Comparison of ENCODE assay signal across 1 cellular context in the genomic region with DNA sequence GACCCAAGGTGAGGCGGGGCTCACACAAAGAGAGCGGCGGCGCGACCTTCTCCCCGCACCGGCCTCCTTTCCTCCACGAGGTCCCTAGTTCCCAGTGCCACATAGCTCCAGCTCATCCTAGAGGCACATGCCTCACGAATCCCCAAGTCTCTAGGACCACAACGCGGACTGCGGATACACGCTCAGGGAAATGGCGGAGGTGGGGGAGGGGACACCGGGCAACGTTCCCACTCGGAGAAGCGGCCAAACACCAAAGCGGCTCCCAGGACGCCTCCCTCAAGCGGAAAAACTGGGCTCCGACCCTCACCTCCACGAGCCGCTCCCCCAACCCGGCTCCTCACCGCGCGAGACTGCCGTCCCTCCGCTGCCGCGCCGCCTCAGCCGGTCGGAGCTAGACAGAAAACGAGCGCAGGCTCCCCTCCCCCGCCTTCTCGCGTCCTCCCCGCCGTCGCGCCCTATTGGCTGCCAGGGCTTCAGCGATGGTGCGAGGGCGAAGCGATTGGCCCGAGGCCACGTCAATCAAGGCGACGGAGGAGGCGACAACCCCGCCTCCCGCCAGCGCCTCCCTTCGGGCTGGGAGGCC.
A peak's percentile ranks its signal among the peaks of the same experiment; 100 is the strongest.
TF ChIP-seq lines count a peak whose summit lies in the region.

A gene (minus strand): TSS at position 404 of the 583 bp plus-strand sequence. CDS start 1,963 bp downstream, outside the sequence.

TF ChIP-seq in HepG2, 621 proteins besides CTCF, POLR2A, EP300 and RAD21 (continued from another document):
- TF ChIP-seq, protein P1, sequence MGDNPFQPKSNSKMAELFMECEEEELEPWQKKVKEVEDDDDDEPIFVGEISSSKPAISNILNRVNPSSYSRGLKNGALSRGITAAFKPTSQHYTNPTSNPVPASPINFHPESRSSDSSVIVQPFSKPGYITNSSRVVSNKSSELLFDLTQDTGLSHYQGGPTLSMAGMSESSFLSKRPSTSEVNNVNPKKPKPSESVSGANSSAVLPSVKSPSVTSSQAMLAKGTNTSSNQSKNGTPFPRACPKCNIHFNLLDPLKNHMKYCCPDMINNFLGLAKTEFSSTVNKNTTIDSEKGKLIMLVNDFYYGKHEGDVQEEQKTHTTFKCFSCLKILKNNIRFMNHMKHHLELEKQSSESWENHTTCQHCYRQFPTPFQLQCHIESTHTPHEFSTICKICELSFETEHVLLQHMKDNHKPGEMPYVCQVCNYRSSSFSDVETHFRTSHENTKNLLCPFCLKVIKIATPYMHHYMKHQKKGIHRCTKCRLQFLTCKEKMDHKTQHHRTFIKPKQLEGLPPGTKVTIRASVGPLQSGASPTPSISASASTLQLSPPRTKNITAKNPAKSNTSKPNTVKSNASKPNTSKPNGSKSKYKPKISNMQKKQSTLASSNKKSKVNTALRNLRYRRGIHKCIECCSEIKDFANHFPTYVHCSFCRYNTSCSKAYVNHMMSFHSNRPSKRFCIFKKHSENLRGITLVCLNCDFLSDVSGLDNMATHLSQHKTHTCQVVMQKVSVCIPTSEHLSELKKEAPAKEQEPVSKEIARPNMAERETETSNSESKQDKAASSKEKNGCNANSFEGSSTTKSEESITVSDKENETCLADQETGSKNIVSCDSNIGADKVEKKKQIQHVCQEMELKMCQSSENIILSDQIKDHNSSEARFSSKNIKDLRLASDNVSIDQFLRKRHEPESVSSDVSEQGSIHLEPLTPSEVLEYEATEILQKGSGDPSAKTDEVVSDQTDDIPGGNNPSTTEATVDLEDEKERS (CRISPR knock-in tag; IDR thresholded peaks at IDR 0.05) = peak; percentile 76; the same call in 1 of the 2 replicates
- TF ChIP-seq DMAP1 (CRISPR knock-in tag; IDR thresholded peaks at IDR 0.05) = peak; percentile 14
- TF ChIP-seq HCFC1 (IDR thresholded peaks at IDR 0.05; ENCODE audit: low read depth, low read length) = peak; percentile 9; the same call in 1 of the 2 replicates
- 0 out of 2 replicates have a peak, but pooled peaks have one; percentile 9 for TF ChIP-seq NFATC3 (CRISPR knock-in tag; IDR thresholded peaks at IDR 0.05)
- no peak for TF ChIP-seq KDM1A (CRISPR knock-in tag; IDR thresholded peaks at IDR 0.05)
- peak; percentile 9; the same call in 1 of the 2 replicates for TF ChIP-seq KDM2A (CRISPR knock-in tag; IDR thresholded peaks at IDR 0.05; ENCODE audit: borderline replicate concordance, low read depth)
- no peak for TF ChIP-seq NFE2 (CRISPR knock-in tag; IDR thresholded peaks at IDR 0.05)
- TF ChIP-seq, protein P2, sequence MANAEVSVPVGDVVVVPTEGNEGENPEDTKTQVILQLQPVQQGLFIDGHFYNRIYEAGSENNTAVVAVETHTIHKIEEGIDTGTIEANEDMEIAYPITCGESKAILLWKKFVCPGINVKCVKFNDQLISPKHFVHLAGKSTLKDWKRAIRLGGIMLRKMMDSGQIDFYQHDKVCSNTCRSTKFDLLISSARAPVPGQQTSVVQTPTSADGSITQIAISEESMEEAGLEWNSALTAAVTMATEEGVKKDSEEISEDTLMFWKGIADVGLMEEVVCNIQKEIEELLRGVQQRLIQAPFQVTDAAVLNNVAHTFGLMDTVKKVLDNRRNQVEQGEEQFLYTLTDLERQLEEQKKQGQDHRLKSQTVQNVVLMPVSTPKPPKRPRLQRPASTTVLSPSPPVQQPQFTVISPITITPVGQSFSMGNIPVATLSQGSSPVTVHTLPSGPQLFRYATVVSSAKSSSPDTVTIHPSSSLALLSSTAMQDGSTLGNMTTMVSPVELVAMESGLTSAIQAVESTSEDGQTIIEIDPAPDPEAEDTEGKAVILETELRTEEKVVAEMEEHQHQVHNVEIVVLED (CRISPR knock-in tag; IDR thresholded peaks at IDR 0.05; ENCODE audit: borderline replicate concordance) = peak; percentile 83; the same call in 1 of the 2 replicates
- TF ChIP-seq JARID2 (CRISPR knock-in tag; IDR thresholded peaks at IDR 0.05; ENCODE audit: insufficient replicate concordance) = peak; percentile 7
- TF ChIP-seq, protein P3, sequence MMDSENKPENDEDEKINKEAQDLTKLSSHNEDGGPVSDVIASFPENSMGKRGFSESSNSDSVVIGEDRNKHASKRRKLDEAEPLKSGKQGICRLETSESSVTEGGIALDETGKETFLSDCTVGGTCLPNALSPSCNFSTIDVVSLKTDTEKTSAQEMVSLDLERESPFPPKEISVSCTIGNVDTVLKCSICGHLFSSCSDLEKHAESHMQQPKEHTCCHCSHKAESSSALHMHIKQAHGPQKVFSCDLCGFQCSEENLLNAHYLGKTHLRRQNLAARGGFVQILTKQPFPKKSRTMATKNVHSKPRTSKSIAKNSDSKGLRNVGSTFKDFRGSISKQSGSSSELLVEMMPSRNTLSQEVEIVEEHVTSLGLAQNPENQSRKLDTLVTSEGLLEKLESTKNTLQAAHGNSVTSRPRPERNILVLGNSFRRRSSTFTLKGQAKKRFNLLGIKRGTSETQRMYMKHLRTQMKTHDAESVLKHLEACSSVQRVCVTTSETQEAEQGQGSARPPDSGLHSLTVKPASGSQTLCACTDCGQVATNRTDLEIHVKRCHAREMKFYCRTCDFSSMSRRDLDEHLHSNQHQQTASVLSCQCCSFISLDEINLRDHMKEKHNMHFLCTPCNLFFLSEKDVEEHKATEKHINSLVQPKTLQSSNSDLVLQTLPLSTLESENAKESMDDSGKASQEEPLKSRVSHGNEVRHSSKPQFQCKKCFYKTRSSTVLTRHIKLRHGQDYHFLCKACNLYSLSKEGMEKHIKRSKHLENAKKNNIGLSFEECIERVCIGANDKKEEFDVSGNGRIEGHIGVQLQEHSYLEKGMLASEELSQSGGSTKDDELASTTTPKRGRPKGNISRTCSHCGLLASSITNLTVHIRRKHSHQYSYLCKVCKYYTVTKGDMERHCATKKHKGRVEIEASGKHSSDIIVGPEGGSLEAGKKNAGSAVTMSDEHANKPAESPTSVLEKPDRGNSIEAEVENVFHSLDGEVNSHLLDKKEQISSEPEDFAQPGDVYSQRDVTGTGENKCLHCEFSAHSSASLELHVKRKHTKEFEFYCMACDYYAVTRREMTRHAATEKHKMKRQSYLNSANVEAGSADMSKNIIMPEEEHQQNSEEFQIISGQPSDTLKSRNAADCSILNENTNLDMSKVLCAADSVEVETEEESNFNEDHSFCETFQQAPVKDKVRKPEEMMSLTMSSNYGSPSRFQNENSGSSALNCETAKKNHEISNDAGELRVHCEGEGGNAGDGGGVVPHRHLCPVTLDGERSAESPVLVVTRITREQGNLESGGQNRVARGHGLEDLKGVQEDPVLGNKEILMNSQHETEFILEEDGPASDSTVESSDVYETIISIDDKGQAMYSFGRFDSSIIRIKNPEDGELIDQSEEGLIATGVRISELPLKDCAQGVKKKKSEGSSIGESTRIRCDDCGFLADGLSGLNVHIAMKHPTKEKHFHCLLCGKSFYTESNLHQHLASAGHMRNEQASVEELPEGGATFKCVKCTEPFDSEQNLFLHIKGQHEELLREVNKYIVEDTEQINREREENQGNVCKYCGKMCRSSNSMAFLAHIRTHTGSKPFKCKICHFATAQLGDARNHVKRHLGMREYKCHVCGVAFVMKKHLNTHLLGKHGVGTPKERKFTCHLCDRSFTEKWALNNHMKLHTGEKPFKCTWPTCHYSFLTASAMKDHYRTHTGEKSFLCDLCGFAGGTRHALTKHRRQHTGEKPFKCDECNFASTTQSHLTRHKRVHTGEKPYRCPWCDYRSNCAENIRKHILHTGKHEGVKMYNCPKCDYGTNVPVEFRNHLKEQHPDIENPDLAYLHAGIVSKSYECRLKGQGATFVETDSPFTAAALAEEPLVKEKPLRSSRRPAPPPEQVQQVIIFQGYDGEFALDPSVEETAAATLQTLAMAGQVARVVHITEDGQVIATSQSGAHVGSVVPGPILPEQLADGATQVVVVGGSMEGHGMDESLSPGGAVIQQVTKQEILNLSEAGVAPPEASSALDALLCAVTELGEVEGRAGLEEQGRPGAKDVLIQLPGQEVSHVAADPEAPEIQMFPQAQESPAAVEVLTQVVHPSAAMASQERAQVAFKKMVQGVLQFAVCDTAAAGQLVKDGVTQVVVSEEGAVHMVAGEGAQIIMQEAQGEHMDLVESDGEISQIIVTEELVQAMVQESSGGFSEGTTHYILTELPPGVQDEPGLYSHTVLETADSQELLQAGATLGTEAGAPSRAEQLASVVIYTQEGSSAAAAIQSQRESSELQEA (CRISPR knock-in tag; IDR thresholded peaks at IDR 0.05; ENCODE audit: not compliant biosample characterization) = peak; percentile 63
- TF ChIP-seq CHD2 (IDR thresholded peaks at IDR 0.05; ENCODE audit: low read depth, low read length) = peak; percentile 75
- TF ChIP-seq ZNF83 (CRISPR knock-in tag; IDR thresholded peaks at IDR 0.05; ENCODE audit: borderline replicate concordance) = peak; percentile 56; the same call in 1 of the 2 replicates
- no peak for TF ChIP-seq TRIM24 (CRISPR knock-in tag; IDR thresholded peaks at IDR 0.05)
- 0 out of 2 replicates have a peak, but pooled peaks have one; percentile 15 for TF ChIP-seq HOXA7 (CRISPR knock-in tag; IDR thresholded peaks at IDR 0.05)
- peak; percentile 9; the same call in 1 of the 2 replicates for TF ChIP-seq ZNF780A (CRISPR knock-in tag; IDR thresholded peaks at IDR 0.05)
- peak; percentile 19; the same call in 1 of the 2 replicates for TF ChIP-seq ZNF761 (CRISPR knock-in tag; conservative IDR thresholded peaks at IDR 0.05)
- 0 out of 2 replicates have a peak, but pooled peaks have one; percentile 21 for TF ChIP-seq GZF1 (CRISPR knock-in tag; IDR thresholded peaks at IDR 0.05)
